Comparison of ENCODE assay signal across 1 cellular context in genomic region chr10:29131952-29132820, GRCh38.
TF ChIP-seq lines count a peak whose summit lies in the region.

No MANE protein-coding gene starts in this region.

TF ChIP-seq in K562, 482 proteins besides CTCF, POLR2A, EP300 and RAD21 (continued from another document and continues in another):
- no peak for TF ChIP-seq ZBTB43 (CRISPR knock-in tag; IDR thresholded peaks at IDR 0.05)
- TF ChIP-seq RHOXF2B (CRISPR knock-in tag; conservative IDR thresholded peaks at IDR 0.05), result no peak
- TF ChIP-seq ZNF175 (CRISPR knock-in tag; IDR thresholded peaks at IDR 0.05; ENCODE audit: low read depth), result peak; percentile 76
- TF ChIP-seq ZNF165 (CRISPR knock-in tag; IDR thresholded peaks at IDR 0.05; ENCODE audit: borderline replicate concordance), result no peak
- TF ChIP-seq HMG20B (CRISPR knock-in tag; IDR thresholded peaks at IDR 0.05), result no peak
- no peak for TF ChIP-seq SIX5 (IDR thresholded peaks at IDR 0.05; ENCODE audit: borderline replicate concordance in 1 of 2, insufficient read depth in 1 of 2, low read depth in 1 of 2, low read length in 2 of 2)
- TF ChIP-seq ZNF699 (CRISPR knock-in tag; IDR thresholded peaks at IDR 0.05; ENCODE audit: insufficient replicate concordance), result no peak
- TF ChIP-seq RFX5 (IDR thresholded peaks at IDR 0.05; ENCODE audit: low read depth, low read length), result no peak
- TF ChIP-seq CHAMP1 (IDR thresholded peaks at IDR 0.05), result 0 out of 2 replicates have a peak, but pooled peaks have one; percentile 53
- TF ChIP-seq ARHGAP35 (IDR thresholded peaks at IDR 0.05; ENCODE audit: partially characterized antibody), result no peak
- TF ChIP-seq FOXK1 (CRISPR knock-in tag; IDR thresholded peaks at IDR 0.05; ENCODE audit: borderline replicate concordance), result no peak
- TF ChIP-seq JUNB (CRISPR knock-in tag; conservative IDR thresholded peaks at IDR 0.05), result no peak
- no peak for TF ChIP-seq ZKSCAN3 (CRISPR knock-in tag; IDR thresholded peaks at IDR 0.05)
- no peak for TF ChIP-seq KLF1 (tag; IDR thresholded peaks at IDR 0.05)
- TF ChIP-seq KLF6 (CRISPR knock-in tag; IDR thresholded peaks at IDR 0.05; ENCODE audit: borderline replicate concordance), result no peak
- no peak for TF ChIP-seq ZNF3 (CRISPR knock-in tag; IDR thresholded peaks at IDR 0.05)
- 0 out of 4 replicates have a peak, but pooled peaks of 1 of the 2 experiments have one; percentile 19 for TF ChIP-seq FOXK2 (conservative IDR thresholded peaks at IDR 0.05 in 1 of 2, IDR thresholded peaks at IDR 0.05 in 1 of 2; ENCODE audit: low read depth in 2 of 2)
- TF ChIP-seq ZNF445 (CRISPR knock-in tag; IDR thresholded peaks at IDR 0.05; ENCODE audit: low read depth), result no peak
- TF ChIP-seq ZNF609 (CRISPR knock-in tag; IDR thresholded peaks at IDR 0.05; ENCODE audit: borderline replicate concordance), result no peak
- no peak for TF ChIP-seq HCFC1 (IDR thresholded peaks at IDR 0.05; ENCODE audit: low read depth, low read length)
- TF ChIP-seq MED1 (CRISPR knock-in tag; IDR thresholded peaks at IDR 0.05; ENCODE audit: borderline replicate concordance), result no peak
- no peak for TF ChIP-seq CREB1 (IDR thresholded peaks at IDR 0.05)
- no peak for TF ChIP-seq CREB1 (CRISPR knock-in tag; IDR thresholded peaks at IDR 0.05)
- TF ChIP-seq ZNF140 (CRISPR knock-in tag; IDR thresholded peaks at IDR 0.05), result no peak
- TF ChIP-seq ATF3 (IDR thresholded peaks at IDR 0.05), result peak; percentile 62; the same call in 1 of the 2 replicates
- no peak for TF ChIP-seq ATF3 (CRISPR knock-in tag; conservative IDR thresholded peaks at IDR 0.05)
- no peak for TF ChIP-seq ZNF717 (CRISPR knock-in tag; IDR thresholded peaks at IDR 0.05)
- TF ChIP-seq ZNF639 (CRISPR knock-in tag; conservative IDR thresholded peaks at IDR 0.05 in 1 of 2, IDR thresholded peaks at IDR 0.05 in 1 of 2), result peak in 1 of 2 experiments; percentile 67; a peak in 2 of 4 replicates
- peak in 1 of 2 experiments; percentile 91; a peak in 2 of 4 replicates for TF ChIP-seq ZMIZ1 (IDR thresholded peaks at IDR 0.05; ENCODE audit: low read depth in 2 of 2, low read length in 2 of 2)
- no peak for TF ChIP-seq ZBTB49 (CRISPR knock-in tag; IDR thresholded peaks at IDR 0.05; ENCODE audit: borderline replicate concordance)
- TF ChIP-seq POLR2AphosphoS2 (IDR thresholded peaks at IDR 0.05; ENCODE audit: low read length), result no peak
- TF ChIP-seq U2AF2 (optimal IDR thresholded peaks at IDR 0.05; ENCODE audit: low read depth, low read length), result no peak
- TF ChIP-seq RBM14 (IDR thresholded peaks at IDR 0.05; ENCODE audit: borderline replicate concordance, insufficient read depth, low read depth, low read length), result no peak
- TF ChIP-seq ZBED1 (IDR thresholded peaks at IDR 0.05), result no peak
- TF ChIP-seq SIN3B (IDR thresholded peaks at IDR 0.05; ENCODE audit: low read depth), result no peak
- TF ChIP-seq ZNF23 (CRISPR knock-in tag; IDR thresholded peaks at IDR 0.05), result no peak
- TF ChIP-seq ZNF311 (CRISPR knock-in tag; IDR thresholded peaks at IDR 0.05), result peak; percentile 61; the same call in 1 of the 2 replicates
- TF ChIP-seq CSDE1 (IDR thresholded peaks at IDR 0.05), result no peak
- TF ChIP-seq ETV1 (tag; conservative IDR thresholded peaks at IDR 0.05; ENCODE audit: low read depth), result peak; percentile 67; the same call in 1 of the 2 replicates
- no peak for TF ChIP-seq PCBP1 (IDR thresholded peaks at IDR 0.05; ENCODE audit: low read depth, low read length, poor library complexity, severe bottlenecking)
- peak; percentile 45 for TF ChIP-seq EP400 (IDR thresholded peaks at IDR 0.05)
- no peak for TF ChIP-seq SIRT6 (IDR thresholded peaks at IDR 0.05; ENCODE audit: low read depth, low read length)
- TF ChIP-seq MTF1 (CRISPR knock-in tag; IDR thresholded peaks at IDR 0.05; ENCODE audit: borderline replicate concordance), result no peak
- TF ChIP-seq MBD2 (IDR thresholded peaks at IDR 0.05; ENCODE audit: borderline replicate concordance, low read depth), result 0 out of 2 replicates have a peak, but pooled peaks have one; percentile 71
- TF ChIP-seq NCOA6 (IDR thresholded peaks at IDR 0.05), result no peak
- TF ChIP-seq TCF3 (CRISPR knock-in tag; IDR thresholded peaks at IDR 0.05), result peak; percentile 95
- TF ChIP-seq ZNF354B (CRISPR knock-in tag; IDR thresholded peaks at IDR 0.05), result no peak
- TF ChIP-seq CREB3L1 (IDR thresholded peaks at IDR 0.05; ENCODE audit: borderline replicate concordance, low read depth), result peak; percentile 51; the same call in 1 of the 2 replicates
- TF ChIP-seq MECOM (CRISPR knock-in tag; IDR thresholded peaks at IDR 0.05), result no peak
- peak; percentile 92 for TF ChIP-seq NCOR1 (IDR thresholded peaks at IDR 0.05)
- TF ChIP-seq NFIX (CRISPR knock-in tag; IDR thresholded peaks at IDR 0.05; ENCODE audit: low read depth), result no peak
- TF ChIP-seq CCNT2 (IDR thresholded peaks at IDR 0.05; ENCODE audit: borderline replicate concordance, extremely low read depth, insufficient read length, low read depth, low read length), result peak; percentile 91
